Comparison of ENCODE assay signal across 19 cellular contexts in the genomic region with DNA sequence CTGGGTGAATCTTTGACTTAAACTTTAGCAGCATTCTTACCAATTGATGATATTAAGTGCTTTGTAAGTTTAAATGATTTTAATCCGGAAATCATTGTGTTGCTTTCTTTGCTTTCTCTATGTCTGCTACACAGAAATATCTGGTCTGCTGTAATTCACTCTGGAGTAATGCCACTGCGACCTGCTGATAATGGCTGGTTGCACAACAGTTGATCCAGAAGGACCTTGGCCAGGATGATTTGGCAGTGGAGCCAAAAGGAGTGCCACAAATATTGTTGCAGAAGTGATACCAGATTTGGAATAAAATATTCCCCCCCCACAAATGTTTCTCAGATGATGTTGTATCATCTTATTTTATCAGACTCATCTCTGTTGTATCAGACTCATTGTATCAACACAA.
A peak's percentile ranks its signal among the peaks of the same experiment; 100 is the strongest.
DNase-seq lines count a peak whose midpoint lies in the region; ATAC-seq and TF ChIP-seq lines count a peak whose summit lies in the region.
"Had no signal": no experiment of that assay in that cellular context is flagged by ENCODE, and none has a peak within 500 bp of the region (broad histone marks: within the 10 kb centered on the region; RNA-seq: fewer than 3 reads in every experiment).

No MANE protein-coding gene starts in this region.

- H3K9me3 ChIP-seq in heart left ventricle (no peaks in the 10 kb centered on the region), right lobe of liver (no peaks in the 10 kb centered on the region)

- DNase-seq in Right ventricle myocardium inferior (ENCODE audit: missing footprints) (no peak), cardiac septum (ENCODE audit: low spot score) (no peak), OCI-M1 (lab: John Stamatoyannopoulos, UW) (peak; percentile 83), heart left ventricle (peak in 4 of 5 donors; percentile 33 to 55 (median 38)), right lobe of liver (peak; percentile 33 to 74 (median 57)), T-cell (no peak)
- no peak for DNase-seq in activated effector memory CD4-positive, alpha-beta T cell treated with anti-CD3 and anti-CD28 coated beads, Interleukin-2, amount 50 U/mL, for 16 hours
- DNase-seq: CD4-positive, CD25-positive, alpha-beta regulatory T cell; KG1; NCI-H1694; NCI-H2081; NCI-H2171; NCI-H345; NCI-H524; NCI-H82; PC-3; SHP77 treated with DMSO at 0.1 percent for 48 hours had no signal

- H3K9me3 Mint-ChIP-seq in T-cell: peaks cover 0 to 2% (median 0%) of the 10 kb centered on the region in 3 donors

- TF ChIP-seq POLR2A in heart left ventricle (IDR thresholded peaks at IDR 0.05) (no peak), right lobe of liver (IDR thresholded peaks at IDR 0.05) (no peak)

- no peaks in the 10 kb centered on the region for H3K36me3 Mint-ChIP-seq in T-cell
- H3K36me3 Mint-ChIP-seq: CD4-positive, CD25-positive, alpha-beta regulatory T cell had no signal

- POLR2A ChIA-PET in T-cell (lab: Charles Lee): no interaction called here

- intact Hi-C loops in Right ventricle myocardium inferior (cut with DNase I): no loop called here
- intact Hi-C loops in cardiac septum (cut with DNase I): no loop called here
- intact Hi-C loops in heart left ventricle (cut with DNase I): no loop called here
- intact Hi-C loops in right lobe of liver (cut with DNase I): no loop called here

- CTCF ChIA-PET in T-cell (lab: Charles Lee): no interaction called here

- H3K4me3 ChIP-seq in heart left ventricle (no peak overlapping the region), right lobe of liver (no peak overlapping the region)
- H3K4me3 ChIP-seq: SK-N-MC had no signal

- 46 to 74% (median 57%) methylated on average over 2 of the region's 2 CpGs for WGBS in heart left ventricle, 4 donors
- 8% methylated on average over 2 of the region's 2 CpGs for WGBS in right lobe of liver (ENCODE audit: insufficient coverage, low coverage, low lambda C conversion rate, missing lambda C conversion rate)

- no peaks in the 10 kb centered on the region for H3K4me1 Mint-ChIP-seq in T-cell
- H3K4me1 Mint-ChIP-seq: CD4-positive, CD25-positive, alpha-beta regulatory T cell had no signal

- H3K27me3 Mint-ChIP-seq in T-cell: no peaks in the 10 kb centered on the region
- H3K27me3 Mint-ChIP-seq: CD4-positive, CD25-positive, alpha-beta regulatory T cell had no signal

- TF ChIP-seq CTCF in heart left ventricle (IDR thresholded peaks at IDR 0.05) (no peak), right lobe of liver (IDR thresholded peaks at IDR 0.05) (no peak)

- H3K27ac ChIP-seq in heart left ventricle: no peak overlapping the region
- no peak overlapping the region for H3K27ac ChIP-seq in right lobe of liver
- H3K27ac ChIP-seq: SK-N-MC had no signal

- no peaks in the 10 kb centered on the region for H3K4me1 ChIP-seq in heart left ventricle
- H3K4me1 ChIP-seq in right lobe of liver: no peaks in the 10 kb centered on the region

- no peak overlapping the region for H3K27ac Mint-ChIP-seq in T-cell
- H3K27ac Mint-ChIP-seq: CD4-positive, CD25-positive, alpha-beta regulatory T cell had no signal

- no peak overlapping the region for H3K4me3 Mint-ChIP-seq in T-cell
- H3K4me3 Mint-ChIP-seq: CD4-positive, CD25-positive, alpha-beta regulatory T cell had no signal

- peak; percentile 71 for ATAC-seq in Right ventricle myocardium inferior
- ATAC-seq in heart left ventricle: peak; percentile 80 to 93 (median 84)
- peak; percentile 84 to 98 (median 98) for ATAC-seq in right lobe of liver
- ATAC-seq in T-cell (replicated peaks in 1 of 4): no peak
- ATAC-seq: HCT116, PC-3 had no signal

- H3K27me3 ChIP-seq in heart left ventricle: no peaks in the 10 kb centered on the region
- H3K27me3 ChIP-seq in right lobe of liver: no peaks in the 10 kb centered on the region

- H3K36me3 ChIP-seq in heart left ventricle: no peaks in the 10 kb centered on the region
- H3K36me3 ChIP-seq in right lobe of liver: no peaks in the 10 kb centered on the region

Comparison
In these comparisons a context has a peak if more than half of its experiments do, and no peak if none do; other contexts are left out.
1. DNase-seq: peak in OCI-M1 (single experiment), heart left ventricle (4 of 5) and right lobe of liver (3 of 3); none in Right ventricle myocardium inferior (single experiment), cardiac septum (single experiment), activated effector memory CD4-positive, alpha-beta T cell treated with anti-CD3 and anti-CD28 coated beads, Interleukin-2, amount 50 U/mL, for 16 hours (single experiment) and T-cell (0 of 34).
2. ATAC-seq: peak in Right ventricle myocardium inferior (single experiment), heart left ventricle (4 of 4) and right lobe of liver (4 of 4); none in T-cell (0 of 4).